Comparison of ENCODE assay signal across 21 cellular contexts in the genomic region with DNA sequence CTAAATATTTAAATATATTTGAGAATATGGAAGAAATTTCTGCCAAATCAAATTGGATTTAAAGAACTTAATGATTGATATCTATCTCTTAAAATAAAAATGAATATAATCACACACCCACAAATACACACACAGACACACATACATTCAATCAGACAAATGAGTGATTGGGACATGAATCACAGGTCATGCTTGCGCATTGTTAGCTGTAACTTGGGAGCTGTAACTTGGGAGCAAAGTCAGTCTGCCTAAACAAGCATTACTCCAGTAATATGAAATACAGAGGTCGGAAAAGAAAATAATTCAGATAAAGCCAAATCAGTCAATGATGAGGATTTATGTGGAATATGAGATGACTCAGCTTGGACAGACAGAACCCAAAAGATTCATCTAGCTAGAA. TPM values are rescaled to one million over a fixed set of nuclear protein-coding genes. Genes with fewer than 3 reads are reported as not detected.
"Had no signal": no experiment of that assay in that cellular context is flagged by ENCODE, and none has a peak within 500 bp of the region (broad histone marks: within the 10 kb centered on the region; RNA-seq: fewer than 3 reads in every experiment).

No MANE protein-coding gene starts in this region.

- FAIRE-seq: colon had no signal

- H3K36me3 ChIP-seq: suprapubic skin, vagina, WERI-Rb-1 had no signal

- H3K4me3 ChIP-seq: dorsolateral prefrontal cortex, lung, skin epidermis, suprapubic skin, vagina had no signal

- H3K27ac ChIP-seq: dorsolateral prefrontal cortex, skin epidermis, suprapubic skin, vagina, WERI-Rb-1 had no signal

- ATAC-seq: activated naive CD4-positive, alpha-beta T cell treated with anti-CD3 and anti-CD28 coated beads, Interleukin-2, amount 50 U/mL, for 72 hours; left lobe of liver; stimulated activated naive CD8-positive, alpha-beta T cell treated with anti-CD3 and anti-CD28 coated beads, Interleukin-15, Interleukin-2, amounts not matched to agents 100 U/mL and 50 U/mL, for 24 hours had no signal

- H3K27me3 ChIP-seq: suprapubic skin, vagina had no signal

- DNase-seq: activated CD4-positive, alpha-beta T cell treated with anti-CD3 and anti-CD28 coated beads for 1 hour; activated CD4-positive, alpha-beta T cell treated with anti-CD3 and anti-CD28 coated beads, Interleukin-2, amount 50 U/mL, for 4 hours; activated gamma-delta T cell; caudate nucleus; dorsolateral prefrontal cortex; erythroblast; hippocampal formation; islet precursor cell; nucleus accumbens; posterior cingulate gyrus; retina; stimulated activated naive CD8-positive, alpha-beta T cell treated with anti-CD3 and anti-CD28 coated beads, Interleukin-15, Interleukin-2, amounts not matched to agents 100 U/mL and 50 U/mL, for 24 hours; WERI-Rb-1 had no signal

- H3K4me1 ChIP-seq: suprapubic skin, vagina had no signal

- H3K9me3 ChIP-seq: suprapubic skin, vagina had no signal

RNA-seq across cellular contexts. Expression of gene OR56B1, which starts 1.4 kb away (rescaled TPM):
- total RNA-seq: left lobe of liver, lung, suprapubic skin, vagina had no signal

RNA-seq across cellular contexts. Expression of gene OR52N4, which starts 16.4 kb away (rescaled TPM):
- total RNA-seq: left lobe of liver, mesothelial cell of epicardium, suprapubic skin, vagina had no signal

RNA-seq across cellular contexts. Expression of gene OR52N5, which starts 45.5 kb away (rescaled TPM):
- total RNA-seq: lung, mesothelial cell of epicardium, suprapubic skin, vagina had no signal
- polyA plus RNA-seq: lung had no signal
